Comparison of ENCODE assay signal across 4 cellular contexts in genomic region chr9:107554625-107555024, GRCh38.
DNase-seq lines count a peak whose midpoint lies in the region; ATAC-seq and TF ChIP-seq lines count a peak whose summit lies in the region.
"Not testable (repeated sequence)": the region's sequence is repeated elsewhere in the genome, so short reads cannot be mapped to it uniquely, and the experiment has no call there.

No MANE protein-coding gene starts in this region.

- not testable (repeated sequence) for TF ChIP-seq CTCF in left lung (IDR thresholded peaks at IDR 0.05); liver (IDR thresholded peaks at IDR 0.05; ENCODE audit: low read depth, low read length, missing input control)

- peak; percentile 78 for ATAC-seq in left lung

- TF ChIP-seq RAD21 in liver (IDR thresholded peaks at IDR 0.05) = not testable (repeated sequence)

- not testable (repeated sequence) for H3K9me3 ChIP-seq in adipocyte (ENCODE audit: control insufficient read depth, low read length); left lung; liver (ENCODE audit: control insufficient read depth in 4 of 4, low read length in 3 of 4); mucosa of stomach (ENCODE audit: control insufficient read depth, low read length)

- not testable (repeated sequence) for H3K27ac ChIP-seq in left lung; liver (ENCODE audit: low read depth in 1 of 2, low read length in 2 of 2)

- not testable (repeated sequence) for H3K4me1 ChIP-seq in adipocyte (ENCODE audit: control insufficient read depth, insufficient read depth, low read length); left lung; liver (ENCODE audit: control insufficient read depth in 4 of 4, insufficient read depth in 4 of 4, low read length in 3 of 4)
- H3K4me1 ChIP-seq in mucosa of stomach (ENCODE audit: control insufficient read depth, insufficient read depth, low read length) = peaks cover 42% of the 10 kb centered on the region

- 73% methylated on average over 8 of the region's 8 CpGs for WGBS in liver

- H3K36me3 ChIP-seq in adipocyte (ENCODE audit: control insufficient read depth, insufficient read depth, low read length, severe bottlenecking); left lung; liver (ENCODE audit: control insufficient read depth in 4 of 4, insufficient read depth in 3 of 4, low read depth in 1 of 4, low read length in 3 of 4); mucosa of stomach (ENCODE audit: control insufficient read depth, insufficient read depth, low read length): not testable (repeated sequence)

- intact Hi-C loops in left lung (cut with DNase I) = not testable (repeated sequence)

- DNase-seq in adipocyte (ENCODE audit: low read depth) (peak; percentile 44), left lung (peak in 1 of 2 donors; percentile 38)

- not testable (repeated sequence) for H3K9ac ChIP-seq in adipocyte (ENCODE audit: low read length); liver (ENCODE audit: low read depth in 1 of 2, low read length in 2 of 2)
- H3K9ac ChIP-seq in mucosa of stomach (ENCODE audit: low read length) = peak overlapping the region; percentile 26

- not testable (repeated sequence) for H3K27me3 ChIP-seq in adipocyte (replicated peaks; ENCODE audit: control insufficient read depth, insufficient read depth, low read length); left lung; liver (ENCODE audit: control insufficient read depth in 4 of 4, insufficient read depth in 4 of 4, low read length in 3 of 4); mucosa of stomach (ENCODE audit: control insufficient read depth, insufficient read depth, low read length)

- H3K4me3 ChIP-seq in adipocyte (ENCODE audit: low read length); left lung; liver (ENCODE audit: low read depth in 1 of 3, low read length in 3 of 3); mucosa of stomach (ENCODE audit: low read length): not testable (repeated sequence)

TF ChIP-seq in liver, 16 proteins besides CTCF, POLR2A, EP300 and RAD21:
- peak; percentile 9 to 62 for TF ChIP-seq HNF4A (conservative IDR thresholded peaks at IDR 0.05)
